ENCODE assay signal across 15 cellular contexts in genomic region chr6:47163536-47163935, GRCh38.
"Had no signal": no experiment of that assay in that cellular context is flagged by ENCODE, and none has a peak within 500 bp of the region (broad histone marks: within the 10 kb centered on the region; RNA-seq: fewer than 3 reads in every experiment).

No MANE protein-coding gene starts in this region.

- H3K4me3 ChIP-seq: colonic mucosa, psoas muscle, right lobe of liver, transverse colon had no signal

- H3K9me3 ChIP-seq: colonic mucosa, psoas muscle, right lobe of liver, transverse colon had no signal

- DNase-seq: activated CD4-positive, alpha-beta T cell treated with anti-CD3 and anti-CD28 coated beads, Interleukin-2, amount 10 ng/mL, durations not matched to agents 24 days and 14 days; activated naive CD4-positive, alpha-beta T cell treated with anti-CD3 and anti-CD28 coated beads, Interleukin-2, amount 10 ng/mL, durations not matched to agents 7 days and 5 days; activated T-cell treated with anti-CD3 and anti-CD28 coated beads for 4 hours; caudate nucleus; colonic mucosa; foreskin keratinocyte; head of caudate nucleus; naive thymus-derived CD4-positive, alpha-beta T cell; nucleus accumbens; psoas muscle; right lobe of liver; transverse colon had no signal

- H3K27me3 ChIP-seq: colonic mucosa, foreskin keratinocyte, right lobe of liver, transverse colon had no signal

- ATAC-seq: activated T-helper 17 cell treated with anti-CD3 and anti-CD28 coated beads, Interleukin-2, amount 50 U/mL, for 72 hours; foreskin keratinocyte; naive thymus-derived CD4-positive, alpha-beta T cell; right lobe of liver; stimulated activated memory B cell treated with anti-CD40 and anti-IgM and Interleukin-4, amounts not matched to agents 10 μg/mL and 1 μg/mL and 100 μg/mL, for 72 hours had no signal

- H3K27ac ChIP-seq: colonic mucosa, foreskin keratinocyte, psoas muscle, right lobe of liver, transverse colon, VCaP had no signal

- H3K36me3 ChIP-seq: colonic mucosa, right lobe of liver, transverse colon had no signal

- H3K4me1 ChIP-seq: colonic mucosa, psoas muscle, right lobe of liver had no signal
